Comparison of ENCODE assay signal across 22 cellular contexts in the genomic region with DNA sequence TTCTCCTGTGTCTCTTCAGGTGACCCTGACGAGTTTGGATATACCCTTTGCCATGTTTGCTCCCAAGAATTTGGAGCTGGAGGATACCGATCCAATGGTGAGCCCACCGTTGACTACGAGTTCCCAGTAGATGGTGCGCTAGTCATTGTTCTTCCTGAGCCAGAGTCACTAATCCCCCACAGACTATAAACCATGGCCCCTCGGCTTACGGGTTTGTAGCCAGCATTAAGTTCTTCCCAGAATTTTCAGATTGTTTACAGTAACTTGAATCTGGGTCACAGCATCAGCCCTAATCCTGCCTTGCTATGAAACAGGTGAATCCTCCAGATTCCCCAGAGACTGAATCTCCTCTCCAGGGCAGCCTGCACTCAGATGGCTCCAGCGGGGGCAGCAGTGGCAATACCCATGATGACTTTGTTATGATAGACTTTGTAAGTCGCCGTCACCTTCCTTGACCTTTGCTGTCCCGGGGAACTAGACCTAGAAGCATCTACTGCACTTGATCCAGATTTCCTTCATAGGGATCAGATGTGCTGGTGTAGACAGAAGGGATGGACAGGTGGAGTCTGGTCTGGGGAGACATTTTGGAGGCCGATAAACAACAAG. TPM values are rescaled to one million over a fixed set of nuclear protein-coding genes. Genes with fewer than 3 reads are reported as not detected.
DNase-seq lines count a peak whose midpoint lies in the region; ATAC-seq and TF ChIP-seq lines count a peak whose summit lies in the region.
"Had no signal": no experiment of that assay in that cellular context is flagged by ENCODE, and none has a peak within 500 bp of the region (broad histone marks: within the 10 kb centered on the region; RNA-seq: fewer than 3 reads in every experiment).

No MANE protein-coding gene starts in this region.

- no peaks in the 10 kb centered on the region for H3K9me3 ChIP-seq in esophagus muscularis mucosa
- H3K9me3 ChIP-seq: body of pancreas, colonic mucosa, MG63 had no signal

- intact Hi-C loops in esophagus muscularis mucosa (cut with DNase I): no loop called here

- 89% methylated on average over 11 of the region's 12 CpGs for WGBS in esophagus muscularis mucosa

- peak overlapping the region; percentile 88; the same call in 1 of the 2 replicates for H3K27ac ChIP-seq in HL-60 (replicated peaks)
- H3K27ac ChIP-seq in esophagus muscularis mucosa (replicated peaks in 1 of 4): peak overlapping the region; percentile 59 to 70 (median 66)
- H3K27ac ChIP-seq in substantia nigra (ENCODE audit: low read depth, low read length, poor library complexity, severe bottlenecking): peak overlapping the region; percentile 37
- H3K27ac ChIP-seq: body of pancreas, colonic mucosa had no signal

- H3K4me3 ChIP-seq in HL-60 (replicated peaks; ENCODE audit: insufficient read depth, low read length) (no peak overlapping the region), esophagus muscularis mucosa (no peak overlapping the region)
- H3K4me3 ChIP-seq: body of pancreas, colonic mucosa, GM12878, MG63 had no signal

- peaks cover 69 to 100% (median 95%) of the 10 kb centered on the region in 4 donors for H3K36me3 ChIP-seq in esophagus muscularis mucosa
- H3K36me3 ChIP-seq: colonic mucosa had no signal

- ATAC-seq in GM19351 (IDR thresholded peaks at IDR 0.05; ENCODE audit: unreplicated experiment): no peak
- ATAC-seq in HG02973 (IDR thresholded peaks at IDR 0.05; ENCODE audit: unreplicated experiment): no peak
- ATAC-seq: body of pancreas, GM12878 had no signal

- H3K27me3 ChIP-seq in HL-60 (ENCODE audit: insufficient read depth, poor library complexity, severe bottlenecking): no peaks in the 10 kb centered on the region
- no peaks in the 10 kb centered on the region for H3K27me3 ChIP-seq in esophagus muscularis mucosa
- H3K27me3 ChIP-seq: body of pancreas, colonic mucosa, MG63 had no signal

- peak; percentile 13 for DNase-seq in activated CD8-positive, alpha-beta memory T cell treated with anti-CD3 and anti-CD28 coated beads for 24 hours
- DNase-seq in activated CD8-positive, alpha-beta memory T cell treated with anti-CD3 and anti-CD28 coated beads, Interleukin-2, amount 50 U/mL, for 48 hours: no peak
- DNase-seq in HL-60 (ENCODE audit: low read depth in 1 of 2, low spot score in 1 of 2) (no peak), esophagus muscularis mucosa (ENCODE audit: extremely low spot score) (no peak), substantia nigra (lab: John Stamatoyannopoulos, UW) (no peak), inferior parietal cortex (ENCODE audit: extremely low spot score) (no peak)
- DNase-seq: activated naive CD8-positive, alpha-beta T cell treated with anti-CD3 and anti-CD28 coated beads for 36 hours; body of pancreas; colonic mucosa; HFFc6; MG63; NCI-H1436 treated with DMSO at 0.1 percent for 48 hours; NCI-H2171 treated with DMSO at 0.1 percent for 48 hours; NCI-H526; stimulated activated CD8-positive, alpha-beta memory T cell treated with anti-CD3 and anti-CD28 coated beads, Interleukin-4, amount 100 ng/mL, for 48 hours had no signal

- H3K4me1 ChIP-seq in esophagus muscularis mucosa: peaks cover 32 to 43% (median 32%) of the 10 kb centered on the region in 4 donors
- H3K4me1 ChIP-seq: colonic mucosa had no signal

- TF ChIP-seq EP300 in esophagus muscularis mucosa (IDR thresholded peaks at IDR 0.05): no peak

- TF ChIP-seq CTCF in HL-60 (IDR thresholded peaks at IDR 0.05; ENCODE audit: insufficient read depth, low read length) (no peak), esophagus muscularis mucosa (IDR thresholded peaks at IDR 0.05) (no peak)

- no peak for TF ChIP-seq POLR2A in esophagus muscularis mucosa (IDR thresholded peaks at IDR 0.05; ENCODE audit: low read depth)

RNA-seq across cellular contexts. Expression of a gene that starts 31.8 kb away (rescaled TPM):
- 100 to 1,000 TPM in 2 of 4 donors, 10 to 100 TPM in 2; 73.1 to 139 (median 92.3) TPM for total RNA-seq in esophagus muscularis mucosa

RNA-seq across cellular contexts. Expression of a gene that starts 32.2 kb away (rescaled TPM):
- 10 to 100 TPM in 2 of 4 donors, 1 to 10 TPM in 2; 7.1 to 12.6 (median 10.3) TPM for total RNA-seq in esophagus muscularis mucosa

RNA-seq across cellular contexts. Expression of a gene that starts 50.4 kb away (rescaled TPM):
- total RNA-seq in esophagus muscularis mucosa: 1 to 10 TPM in 1 of 4 donors, under 1 TPM in 1, not detected in 2; 0.42 to 1.1 TPM
- total RNA-seq: A673; activated naive CD8-positive, alpha-beta T cell treated with anti-CD3 and anti-CD28 coated beads for 36 hours; body of pancreas; fibroblast of lung; HFFc6; lower leg skin; omental fat pad had no signal

RNA-seq across cellular contexts. Expression of a gene that starts 51.2 kb away (rescaled TPM):
- 10 to 100 TPM; 68.7 to 74.3 (median 72.1) TPM for total RNA-seq in esophagus muscularis mucosa

RNA-seq across cellular contexts. Expression of a gene that starts 51.6 kb away (rescaled TPM):
- total RNA-seq in esophagus muscularis mucosa: 1 to 10 TPM; 2.5 to 3.3 (median 3.0) TPM

Comparison
In these comparisons a context has a peak if more than half of its experiments do, and no peak if none do; other contexts are left out.
1. H3K27ac ChIP-seq: peak in every context shown above with its lines; median percentile 88 in HL-60; 66 in esophagus muscularis mucosa; 37 in substantia nigra.